Comparison of ENCODE assay signal across 8 cellular contexts in genomic region chr16:11639925-11640899, GRCh38. TPM values are rescaled to one million over a fixed set of nuclear protein-coding genes. Genes with fewer than 3 reads are reported as not detected.
DNase-seq lines count a peak whose midpoint lies in the region; ATAC-seq and TF ChIP-seq lines count a peak whose summit lies in the region.

No MANE protein-coding gene starts in this region.

- H3K27ac Mint-ChIP-seq in stimulated activated naive CD8-positive, alpha-beta T cell treated with anti-CD3 and anti-CD28 coated beads, Interleukin-15, amount 100 ng/mL, for 72 hours = no peak overlapping the region
- peak overlapping the region; percentile 68 for H3K27ac Mint-ChIP-seq in endodermal cell

- H2AK5ac ChIP-seq in mesendoderm (ENCODE audit: low read length) = no peak overlapping the region

- H3K4ac ChIP-seq in mesendoderm (ENCODE audit: low read depth, low read length) = peak overlapping the region; percentile 44

- H3K27me3 Mint-ChIP-seq in stimulated activated naive CD8-positive, alpha-beta T cell treated with anti-CD3 and anti-CD28 coated beads, Interleukin-15, amount 100 ng/mL, for 72 hours = no peaks in the 10 kb centered on the region
- H3K27me3 Mint-ChIP-seq in endodermal cell (ENCODE audit: insufficient read depth) = peaks cover 3% of the 10 kb centered on the region

- H2BK120ac ChIP-seq in mesendoderm (ENCODE audit: low read depth, low read length) = no peak overlapping the region

- H3K79me2 ChIP-seq in mesendoderm (ENCODE audit: control insufficient read depth, insufficient read depth, low read length) = no peaks in the 10 kb centered on the region

- H3K4me1 ChIP-seq in endodermal cell (ENCODE audit: control insufficient read depth, insufficient read depth, low read length) = no peaks in the 10 kb centered on the region
- H3K4me1 ChIP-seq in mesendoderm (ENCODE audit: control insufficient read depth, low read depth, low read length) = no peaks in the 10 kb centered on the region
- peaks cover 4% of the 10 kb centered on the region for H3K4me1 ChIP-seq in thymus (ENCODE audit: control insufficient read depth, insufficient read depth, low read length)

- no peak overlapping the region for H3K23ac ChIP-seq in mesendoderm (ENCODE audit: low read length)

- H3K9me3 ChIP-seq in endodermal cell (ENCODE audit: control insufficient read depth, low read length) = no peaks in the 10 kb centered on the region
- H3K9me3 ChIP-seq in thymus (ENCODE audit: control insufficient read depth) = no peaks in the 10 kb centered on the region

- no peak for DNase-seq in stimulated activated naive CD8-positive, alpha-beta T cell treated with anti-CD3 and anti-CD28 coated beads, Interleukin-15, Interleukin-2, amounts not matched to agents 100 U/mL and 50 U/mL, for 24 hours
- no peak for DNase-seq in stimulated activated naive CD8-positive, alpha-beta T cell treated with anti-CD3 and anti-CD28 coated beads, Interleukin-15, amount 100 ng/mL, for 72 hours
- DNase-seq in SHP77 (lab: John Stamatoyannopoulos, UW) = peak; percentile 88 to 91
- peak; percentile 77 for DNase-seq in endodermal cell
- peak; percentile 95 for DNase-seq in mesendoderm

- H4K5ac ChIP-seq in mesendoderm (ENCODE audit: low read length) = no peak overlapping the region

- H3K4me2 ChIP-seq in mesendoderm (ENCODE audit: low read length) = no peak overlapping the region

- no peaks in the 10 kb centered on the region for H3K36me3 Mint-ChIP-seq in endodermal cell (ENCODE audit: low read depth)

- no peak overlapping the region for H2BK15ac ChIP-seq in mesendoderm (replicated peaks; ENCODE audit: low read depth)

- H3K79me1 ChIP-seq in mesendoderm (ENCODE audit: low read length) = no peaks in the 10 kb centered on the region

- WGBS in endodermal cell (ENCODE audit: insufficient coverage in 1 of 2, insufficient read length in 1 of 2), 2 experiments = 81 to 85% methylated on average over 24 to 25 of the region's 25 CpGs
- WGBS in mesendoderm (ENCODE audit: extremely low coverage, insufficient coverage, low lambda C conversion rate) = no CpG with 5 or more reads among the region's 25 CpGs
- WGBS in thymus = 90% methylated on average over 25 of the region's 25 CpGs

- no peak overlapping the region for H3K4me3 ChIP-seq in endodermal cell (ENCODE audit: low read length)
- H3K4me3 ChIP-seq in mesendoderm (ENCODE audit: low read length) = no peak overlapping the region
- H3K4me3 ChIP-seq in thymus (ENCODE audit: low read length) = no peak overlapping the region

- H3K9me3 Mint-ChIP-seq in stimulated activated naive CD8-positive, alpha-beta T cell treated with anti-CD3 and anti-CD28 coated beads, Interleukin-15, amount 100 ng/mL, for 72 hours = no peaks in the 10 kb centered on the region
- H3K9me3 Mint-ChIP-seq in endodermal cell = no peaks in the 10 kb centered on the region

- no peak overlapping the region for H2BK5ac ChIP-seq in mesendoderm (ENCODE audit: low read length)

- no peak overlapping the region for H3K9ac ChIP-seq in endodermal cell (ENCODE audit: extremely low read depth, low read length, poor library complexity, severe bottlenecking)
- no peak overlapping the region for H3K9ac ChIP-seq in mesendoderm (ENCODE audit: low read length)

- H3K18ac ChIP-seq in mesendoderm (ENCODE audit: low read length) = no peak overlapping the region

- no peak overlapping the region for H3K4me3 Mint-ChIP-seq in stimulated activated naive CD8-positive, alpha-beta T cell treated with anti-CD3 and anti-CD28 coated beads, Interleukin-15, amount 100 ng/mL, for 72 hours
- no peak overlapping the region for H3K4me3 Mint-ChIP-seq in endodermal cell

- H3K36me3 ChIP-seq in endodermal cell (ENCODE audit: control insufficient read depth, insufficient read depth, low read length) = no peaks in the 10 kb centered on the region
- no peaks in the 10 kb centered on the region for H3K36me3 ChIP-seq in mesendoderm (ENCODE audit: control insufficient read depth, insufficient read depth, low read length)
- H3K36me3 ChIP-seq in thymus (ENCODE audit: control insufficient read depth, insufficient read depth) = no peaks in the 10 kb centered on the region

- TF ChIP-seq CTCF in endodermal cell (conservative IDR thresholded peaks at IDR 0.05) = no peak

- H3K56ac ChIP-seq in mesendoderm (ENCODE audit: low read length) = peak overlapping the region; percentile 53

- H3K4me1 Mint-ChIP-seq in stimulated activated naive CD8-positive, alpha-beta T cell treated with anti-CD3 and anti-CD28 coated beads, Interleukin-15, amount 100 ng/mL, for 72 hours = peaks cover 23% of the 10 kb centered on the region
- no peaks in the 10 kb centered on the region for H3K4me1 Mint-ChIP-seq in endodermal cell

- H3K27me3 ChIP-seq in endodermal cell (ENCODE audit: control insufficient read depth, insufficient read depth, low read length, poor library complexity, severe bottlenecking) (no peaks in the 10 kb centered on the region), mesendoderm (ENCODE audit: insufficient read depth, low read length, poor library complexity) (no peaks in the 10 kb centered on the region), thymus (ENCODE audit: control insufficient read depth, insufficient read depth) (no peaks in the 10 kb centered on the region)

- peak; percentile 38 for ATAC-seq in stimulated activated naive CD8-positive, alpha-beta T cell treated with anti-CD3 and anti-CD28 coated beads, Interleukin-15, Interleukin-2, amounts not matched to agents 100 U/mL and 50 U/mL, for 24 hours
- no peak for ATAC-seq in stimulated activated naive CD8-positive, alpha-beta T cell treated with anti-CD3 and anti-CD28 coated beads, Interleukin-15, amount 100 ng/mL, for 72 hours
- ATAC-seq in HG02642 (IDR thresholded peaks at IDR 0.05; ENCODE audit: poor library complexity, unreplicated experiment) (no peak), GM21737 (IDR thresholded peaks at IDR 0.05; ENCODE audit: unreplicated experiment) (no peak)

- H3K27ac ChIP-seq in endodermal cell (ENCODE audit: low read depth, low read length) = peak overlapping the region; percentile 1
- no peak overlapping the region for H3K27ac ChIP-seq in mesendoderm (ENCODE audit: low read depth, low read length)
- H3K27ac ChIP-seq in thymus (ENCODE audit: low read depth) = peak overlapping the region; percentile 80

- H4K8ac ChIP-seq in mesendoderm (ENCODE audit: low read depth, low read length) = no peak overlapping the region

RNA-seq across cellular contexts. Expression of gene SNN, which starts 28.0 kb away (rescaled TPM):
- 10 to 100 TPM; 28.9 to 35.1 TPM for total RNA-seq in endodermal cell
- polyA plus RNA-seq in endodermal cell (2013, experiment 1 of 2) = 78.9 TPM
- 66.8 TPM for polyA plus RNA-seq in endodermal cell (2013, experiment 2 of 2)
- 30.3 TPM for polyA plus RNA-seq in mesendoderm (2013, experiment 1 of 2)
- polyA plus RNA-seq in mesendoderm (2013, experiment 2 of 2) = 30.0 TPM
- 21.6 TPM for polyA plus RNA-seq in thymus

RNA-seq across cellular contexts. Expression of gene LITAF, which starts 53.5 kb away (rescaled TPM):
- total RNA-seq in endodermal cell = 10 to 100 TPM; 36.6 to 62.9 TPM
- 85.2 TPM for polyA plus RNA-seq in endodermal cell (2013, experiment 1 of 2)
- 71.3 TPM for polyA plus RNA-seq in endodermal cell (2013, experiment 2 of 2)
- 69.9 TPM for polyA plus RNA-seq in mesendoderm (2013, experiment 1 of 2)
- polyA plus RNA-seq in mesendoderm (2013, experiment 2 of 2) = 73.4 TPM
- polyA plus RNA-seq in thymus = 95.0 TPM

Comparison
In these comparisons a context has a peak if more than half of its experiments do, and no peak if none do; other contexts are left out.
1. DNase-seq: peak in SHP77 (2 of 2), endodermal cell (single experiment) and mesendoderm (single experiment); none in stimulated activated naive CD8-positive, alpha-beta T cell treated with anti-CD3 and anti-CD28 coated beads, Interleukin-15, Interleukin-2, amounts not matched to agents 100 U/mL and 50 U/mL, for 24 hours (single experiment) and stimulated activated naive CD8-positive, alpha-beta T cell treated with anti-CD3 and anti-CD28 coated beads, Interleukin-15, amount 100 ng/mL, for 72 hours (0 of 2).